7 cellular contexts compared by ENCODE assay signal in the genomic region with DNA sequence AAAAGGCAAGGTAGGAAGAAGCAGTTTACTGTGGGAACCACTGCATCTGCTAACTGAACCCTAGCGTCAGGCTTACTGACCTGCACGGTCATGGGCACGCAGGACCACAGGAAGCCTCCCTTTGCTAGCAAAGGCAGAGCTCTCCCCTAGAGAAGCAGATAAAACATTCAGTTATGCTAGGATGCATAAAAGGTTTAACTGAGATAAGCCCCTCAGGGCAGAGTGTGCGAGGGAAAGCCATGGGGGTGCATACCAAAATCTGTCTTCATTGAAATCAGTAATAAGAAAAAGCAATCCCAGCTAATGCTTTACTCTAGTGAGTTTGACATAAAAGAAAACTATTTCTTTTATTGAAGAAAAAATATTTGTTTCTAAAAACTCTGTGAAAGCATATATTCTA.
"Had no signal": no experiment of that assay in that cellular context is flagged by ENCODE, and none has a peak within 500 bp of the region (broad histone marks: within the 10 kb centered on the region; RNA-seq: fewer than 3 reads in every experiment).

No MANE protein-coding gene starts in this region.

- DNase-seq: GM23248, HFFc6, KBM-7 had no signal

- H3K4me3 ChIP-seq: GM23248, HAP-1 had no signal

- H3K9ac ChIP-seq: GM23248 had no signal

- H3K27ac ChIP-seq: GM23248, HL-60 had no signal

- ATAC-seq: HCT116, HepG2 had no signal

- H3K9me3 ChIP-seq: HAP-1 had no signal

- H3K4me1 ChIP-seq: HAP-1 had no signal

- H3K36me3 ChIP-seq: HAP-1 had no signal

- H2AFZ ChIP-seq: GM23248 had no signal
